32 cellular contexts compared by ENCODE assay signal in genomic region chr13:111121421-111121820, GRCh38. TPM values are rescaled to one million over a fixed set of nuclear protein-coding genes. Genes with fewer than 3 reads are reported as not detected.
DNase-seq lines count a peak whose midpoint lies in the region; ATAC-seq and TF ChIP-seq lines count a peak whose summit lies in the region.
"Had no signal": no experiment of that assay in that cellular context is flagged by ENCODE, and none has a peak within 500 bp of the region (broad histone marks: within the 10 kb centered on the region; RNA-seq: fewer than 3 reads in every experiment).

No MANE protein-coding gene starts in this region.

- DNase-seq in COLO668 (lab: John Stamatoyannopoulos, UW; ENCODE audit: unreplicated experiment) (peak; percentile 65), NCI-H2196 (lab: John Stamatoyannopoulos, UW; ENCODE audit: unreplicated experiment) (peak; percentile 31), coronary artery (ENCODE audit: low spot score) (no peak), osteocyte (ENCODE audit: extremely low spot score, unreplicated experiment) (no peak), substantia nigra (lab: John Stamatoyannopoulos, UW) (no peak), RKO (ENCODE audit: low spot score) (no peak), cardiac septum (ENCODE audit: low spot score) (no peak)
- DNase-seq: activated CD4-positive, alpha-beta T cell treated with anti-CD3 and anti-CD28 coated beads for 48 hours; activated naive CD4-positive, alpha-beta T cell treated with anti-CD3 and anti-CD28 coated beads, Interleukin-2, amount 50 U/mL, for 16 hours; AML-193; amniotic stem cell; CD4-positive, alpha-beta memory T cell; effector CD4-positive, alpha-beta T cell; Karpas-422; mucosa of descending colon; NCI-H1436; pancreas; right cardiac atrium; SIG-M5; stimulated activated CD4-positive, alpha-beta T cell treated with anti-CD3 and anti-CD28 coated beads, Interleukin-12 subunit alpha, Interleukin-12 subunit beta, amount 100 ng/mL, for 4 hours; stimulated activated CD4-positive, alpha-beta T cell treated with anti-CD3 and anti-CD28 coated beads, Interleukin-4, amount 100 ng/mL, for 1 hour; SW 1271; T-helper 9 cell; transverse colon; WERI-Rb-1 had no signal

- peak overlapping the region; percentile 1 to 68 for H3K27ac ChIP-seq in coronary artery
- H3K27ac ChIP-seq in substantia nigra (ENCODE audit: low read depth, low read length, poor library complexity, severe bottlenecking), result no peak overlapping the region
- H3K27ac ChIP-seq: gastroesophageal sphincter, pancreas, transverse colon, WERI-Rb-1 had no signal

- H3K4me3 ChIP-seq in coronary artery, result no peak overlapping the region
- H3K4me3 ChIP-seq: breast epithelium, gastroesophageal sphincter, lung, mucosa of descending colon, pancreas, transverse colon had no signal

- intact Hi-C loops in cardiac septum (cut with DNase I), result no loop called here

- no peak for TF ChIP-seq CTCF in coronary artery (IDR thresholded peaks at IDR 0.05)
- TF ChIP-seq CTCF in osteocyte (IDR thresholded peaks at IDR 0.05), result no peak

- no peak for ATAC-seq in HG02885 (IDR thresholded peaks at IDR 0.05; ENCODE audit: poor library complexity, unreplicated experiment)
- ATAC-seq: gastroesophageal sphincter, mucosa of descending colon, Panc1, pancreas, right cardiac atrium had no signal

- H3K36me3 Mint-ChIP-seq in osteocyte (ENCODE audit: unreplicated experiment), result peaks cover 21% of the 10 kb centered on the region
- H3K36me3 Mint-ChIP-seq: CD4-positive, alpha-beta memory T cell had no signal

- H3K4me1 Mint-ChIP-seq in osteocyte (ENCODE audit: unreplicated experiment), result peaks cover 73% of the 10 kb centered on the region

- no peak overlapping the region for H3K4me3 Mint-ChIP-seq in osteocyte (ENCODE audit: unreplicated experiment)
- H3K4me3 Mint-ChIP-seq: CD4-positive, alpha-beta memory T cell had no signal

- H3K27me3 Mint-ChIP-seq in osteocyte (ENCODE audit: unreplicated experiment), result no peaks in the 10 kb centered on the region

- peak overlapping the region; percentile 34 for H3K27ac Mint-ChIP-seq in osteocyte (ENCODE audit: unreplicated experiment)
- H3K27ac Mint-ChIP-seq: activated T-helper 2 cell treated with anti-CD3 and anti-CD28 coated beads, Interferon-gamma antibody, Interleukin-2, Interleukin-4, amounts not matched to agents 10 μg/mL and 5 μg/mL and 100 μg/mL, durations not matched to agents 14 hours and 24 hours and 36 hours; CD4-positive, alpha-beta memory T cell had no signal

- no peaks in the 10 kb centered on the region for H3K9me3 Mint-ChIP-seq in osteocyte (ENCODE audit: unreplicated experiment)
- H3K9me3 Mint-ChIP-seq: activated T-helper 2 cell treated with anti-CD3 and anti-CD28 coated beads, Interferon-gamma antibody, Interleukin-2, Interleukin-4, amounts not matched to agents 10 μg/mL and 5 μg/mL and 100 μg/mL, durations not matched to agents 14 hours and 24 hours and 36 hours; CD4-positive, alpha-beta memory T cell; neural crest cell had no signal

RNA-seq across cellular contexts. Expression of gene ARHGEF7, which starts 6.3 kb away (rescaled TPM):
- total RNA-seq in osteocyte, result 119 and 125 TPM in 2 replicates
- 41.3 TPM for total RNA-seq in cardiac septum

Comparison
In these comparisons a context has a peak if more than half of its experiments do, and no peak if none do; other contexts are left out.
1. DNase-seq: peak in COLO668 (single experiment) and NCI-H2196 (single experiment); none in coronary artery (single experiment), osteocyte (single experiment), substantia nigra (0 of 49), RKO (single experiment) and cardiac septum (single experiment).